9 cellular contexts compared by ENCODE assay signal in the genomic region with DNA sequence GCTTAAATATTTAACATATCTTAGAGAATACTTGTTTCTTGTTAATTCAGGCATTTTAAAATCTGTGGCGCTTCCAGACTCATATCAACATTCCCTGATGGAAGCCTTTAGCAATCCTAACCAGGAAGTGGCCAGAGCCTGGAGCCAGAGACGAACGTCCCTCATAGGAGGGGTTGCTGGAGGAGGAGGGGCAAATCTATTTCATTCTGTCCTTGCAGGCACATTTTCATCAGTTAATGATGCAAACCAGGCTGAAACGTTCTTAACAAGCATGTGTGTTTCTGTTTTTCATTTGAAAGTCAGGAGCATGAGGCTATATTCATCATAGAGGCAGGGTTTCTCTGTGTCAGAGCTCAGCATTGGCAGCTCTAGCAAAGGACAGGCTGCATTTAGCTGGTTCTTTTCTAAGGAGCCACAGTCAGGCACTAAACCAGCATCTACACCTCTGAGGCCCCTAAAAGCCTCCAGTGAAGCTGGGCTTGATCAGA. TPM values are rescaled to one million over a fixed set of nuclear protein-coding genes. Genes with fewer than 3 reads are reported as not detected.
DNase-seq lines count a peak whose midpoint lies in the region; ATAC-seq, FAIRE-seq and TF ChIP-seq lines count a peak whose summit lies in the region.
"Had no signal": no experiment of that assay in that cellular context is flagged by ENCODE, and none has a peak within 500 bp of the region (broad histone marks: within the 10 kb centered on the region; RNA-seq: fewer than 3 reads in every experiment).

No MANE protein-coding gene starts in this region.

- H4K8ac ChIP-seq in H1 (ENCODE audit: extremely low read depth, insufficient read depth, low read length): no peak overlapping the region

- H2BK120ac ChIP-seq in H1 (replicated peaks; ENCODE audit: low read depth, low read length): no peak overlapping the region

- H3K4me2 ChIP-seq in H1 (ENCODE audit: insufficient read depth in 1 of 2, low read depth in 2 of 2, low read length in 2 of 2): peak overlapping the region; percentile 17 to 49; a peak in 1 of 4 replicates

- peak overlapping the region; percentile 15; the same call in 1 of the 2 replicates for H2BK5ac ChIP-seq in H1 (ENCODE audit: low read depth, low read length)

- no peaks in the 10 kb centered on the region for H3K36me3 ChIP-seq in H1 (ENCODE audit: control insufficient read depth in 2 of 4, insufficient read depth in 4 of 4, low read length in 3 of 4)
- no peaks in the 10 kb centered on the region for H3K36me3 ChIP-seq in mesodermal cell (ENCODE audit: control insufficient read depth, insufficient read depth, low read length)

- no peak for FAIRE-seq in H1 (lab: Jason Lieb, UNC)

- 0 out of 2 replicates have a peak overlapping the region, but pooled peaks have one; percentile 56 for H2BK12ac ChIP-seq in H1 (ENCODE audit: low read depth, low read length)

- no peak overlapping the region for H2BK20ac ChIP-seq in H1 (ENCODE audit: low read length)

- no peak for TF ChIP-seq EP300 in H1 (IDR thresholded peaks at IDR 0.05; ENCODE audit: borderline replicate concordance in 1 of 2, low read depth in 2 of 2, low read length in 2 of 2)

- no peak overlapping the region for H3K56ac ChIP-seq in H1 (replicated peaks; ENCODE audit: insufficient read length, low read depth, low read length)

- POLR2A ChIA-PET in H1 (lab: Charles Lee; ENCODE audit: partially characterized antibody): interaction anchor here (1.6 kb wide), 1 partner anchor 11 kb away, joined by 5 read pairs; no protein-coding TSS in a partner anchor

- H3K23me2 ChIP-seq in H1 (ENCODE audit: low read depth, low read length): no peaks in the 10 kb centered on the region; the same call in 1 of the 2 replicates

- H3K14ac ChIP-seq in H1 (ENCODE audit: insufficient read length): no peak overlapping the region

- no peak overlapping the region for H3K27ac ChIP-seq in H1 (ENCODE audit: low read depth, low read length)
- H3K27ac ChIP-seq in mesodermal cell (ENCODE audit: low read depth, low read length, severe bottlenecking): peak overlapping the region; percentile 66
- H3K27ac ChIP-seq: C4-2B had no signal

- TF ChIP-seq RAD21 in H1 (IDR thresholded peaks at IDR 0.05 in 1 of 2, conservative IDR thresholded peaks at IDR 0.05 in 1 of 2; ENCODE audit: low read depth in 2 of 2, low read length in 2 of 2): no peak

- no peak overlapping the region for H3K4ac ChIP-seq in H1 (replicated peaks; ENCODE audit: insufficient read length, low read depth, low read length)

- H3K9ac ChIP-seq in H1 (replicated peaks in 1 of 4; ENCODE audit: extremely low read depth in 1 of 4, low read depth in 3 of 4, low read length in 3 of 4): 0 out of 7 replicates have a peak overlapping the region, but pooled peaks of 1 of the 4 experiments have one; percentile 40

- DNase-seq in NCI-H748 (lab: John Stamatoyannopoulos, UW; ENCODE audit: unreplicated experiment): peak; percentile 4
- no peak for DNase-seq in NCI-H748 treated with DMSO at 0.1 percent for 48 hours (lab: John Stamatoyannopoulos, UW)
- DNase-seq in H1 (ENCODE audit: low read depth in 1 of 2, low spot score in 2 of 2): no peak
- no peak for DNase-seq in NCI-H1048 (lab: John Stamatoyannopoulos, UW)
- no peak for DNase-seq in activated effector memory CD4-positive, alpha-beta T cell treated with Interleukin-2 at 50 U/mL for 16 hours
- DNase-seq in SW 1271 (lab: John Stamatoyannopoulos, UW): no peak

- H3K18ac ChIP-seq in H1 (ENCODE audit: extremely low read depth, low read length): no peak overlapping the region; the same call in 1 of the 2 replicates

- H3K4me1 ChIP-seq in H1 (replicated peaks in 1 of 4; ENCODE audit: control insufficient read depth in 3 of 4, insufficient read depth in 4 of 4, low read length in 3 of 4) (peaks cover 0 to 8% (median 3%) of the 10 kb centered on the region in 4 experiments; a peak in 3 of 7 replicates), mesodermal cell (ENCODE audit: control insufficient read depth, insufficient read depth, low read length, poor library complexity, severe bottlenecking) (peaks cover 12% of the 10 kb centered on the region)

- CTCF ChIA-PET in H1 (lab: Charles Lee; ENCODE audit: partially characterized antibody): interaction anchor here (0.6 to 2.0 kb wide), 6 partner anchors 11 to 153 kb away, joined by 3 to 8 read pairs (median 4); no protein-coding TSS in a partner anchor

- no peaks in the 10 kb centered on the region for H3K27me3 ChIP-seq in H1 (replicated peaks in 1 of 4; ENCODE audit: control insufficient read depth in 3 of 4, extremely low read depth in 1 of 4, insufficient read depth in 3 of 4, low read length in 3 of 4)

- no peak overlapping the region for H4K5ac ChIP-seq in H1 (ENCODE audit: insufficient read length, low read depth, low read length)

- no peaks in the 10 kb centered on the region for H3K9me3 ChIP-seq in H1 (ENCODE audit: insufficient read depth in 2 of 2, low read depth in 1 of 2, low read length in 1 of 2)
- no peaks in the 10 kb centered on the region for H3K9me3 ChIP-seq in mesodermal cell (ENCODE audit: control insufficient read depth, low read length)

- H4K20me1 ChIP-seq in H1 (replicated peaks in 1 of 2; ENCODE audit: control insufficient read depth in 1 of 2, insufficient read depth in 2 of 2, low read length in 2 of 2): no peaks in the 10 kb centered on the region

- peak overlapping the region; percentile 100 for H2AFZ ChIP-seq in H1 (ENCODE audit: low read length)

- WGBS in H1 (ENCODE audit: extremely low coverage in 1 of 2, insufficient coverage in 1 of 2, insufficient read length in 1 of 2, insufficient replicate concordance in 2 of 2, low coverage in 1 of 2, low lambda C conversion rate in 2 of 2, missing lambda C conversion rate in 1 of 2), 2 experiments: 35% methylated on average over 4 of the region's 4 CpGs; no CpG with 5 or more reads in 1 of the 2 experiments
- 5 to 6% methylated on average over 2 to 3 of the region's 4 CpGs for WGBS in mesodermal cell (ENCODE audit: insufficient coverage in 2 of 2), 2 experiments

- H3K79me1 ChIP-seq in H1 (ENCODE audit: low read depth, low read length): no peaks in the 10 kb centered on the region

- H3K23ac ChIP-seq in H1 (ENCODE audit: insufficient read length): no peak overlapping the region

- H2AK5ac ChIP-seq in H1 (ENCODE audit: low read depth, low read length): no peak overlapping the region

- no peak; a peak in 1 of 3 replicates for TF ChIP-seq POLR2A in H1 (IDR thresholded peaks at IDR 0.05; ENCODE audit: control extremely low read depth in 1 of 2, low read depth in 2 of 2, low read length in 2 of 2)

- H4K91ac ChIP-seq in H1 (replicated peaks; ENCODE audit: insufficient read length, low read length): peak overlapping the region; percentile 48

- ATAC-seq in GM18511 (IDR thresholded peaks at IDR 0.05; ENCODE audit: unreplicated experiment): no peak

- H3K4me3 ChIP-seq in H1 (ENCODE audit: extremely low read depth in 1 of 4, insufficient read depth in 2 of 4, low read depth in 3 of 4, low read length in 4 of 4) (no peak overlapping the region), mesodermal cell (ENCODE audit: extremely low read depth, insufficient read depth, low read length, poor library complexity, severe bottlenecking) (no peak overlapping the region)

- no peak overlapping the region for H2BK15ac ChIP-seq in H1 (ENCODE audit: low read length)

- no peak for TF ChIP-seq CTCF in H1 (IDR thresholded peaks at IDR 0.05; ENCODE audit: control extremely low read depth in 1 of 3, insufficient read depth in 1 of 3, low read depth in 1 of 3, low read length in 3 of 3)

- no peaks in the 10 kb centered on the region for H3K79me2 ChIP-seq in H1 (ENCODE audit: control insufficient read depth in 1 of 2, insufficient read depth in 2 of 2, low read length in 2 of 2)

TF ChIP-seq in H1, 55 proteins besides CTCF, POLR2A, EP300 and RAD21 (continues in another document):
- TF ChIP-seq KDM4A (IDR thresholded peaks at IDR 0.05; ENCODE audit: low read depth, low read length, severe bottlenecking) (no peak), RBBP5 (IDR thresholded peaks at IDR 0.05; ENCODE audit: borderline replicate concordance, low read depth, low read length) (no peak), CHD2 (IDR thresholded peaks at IDR 0.05; ENCODE audit: low read length) (no peak)

RNA-seq across cellular contexts. Expression of a gene that starts 17.8 kb away (rescaled TPM):
- total RNA-seq in H1 (2021; fragmentation: NEBNext Ultra II Directional; extraction: Animal tissue kit (Norgen Biotek cat#: 25700)): 0.35 and 0.40 TPM in 2 replicates
- 0.03 TPM in 1 of 2 replicates, not detected in the other for polyA plus RNA-seq in H1 (2011; rRNA removed)
- polyA plus RNA-seq in H1 (2011; cell fraction: cytosol; rRNA removed): 0.04 TPM
- 0.03 TPM for polyA plus RNA-seq in H1 (2011; cell fraction: nucleus; rRNA removed)
- 0.08 to 0.22 TPM (median 0.11 TPM) in 4 replicates for polyA plus RNA-seq in H1 (2012, experiment 1 of 2)
- not detected for polyA plus RNA-seq in H1 (2012, experiment 2 of 2)
- polyA plus RNA-seq in H1 (2013, experiment 1 of 2): 0.14 TPM
- polyA plus RNA-seq in H1 (2013, experiment 2 of 2): 0.11 TPM
- polyA minus RNA-seq in H1 (2011; rRNA and poly(A)+ RNA removed): not detected in 2 replicates
- polyA minus RNA-seq in H1 (2011; cell fraction: cytosol; rRNA and poly(A)+ RNA removed): not detected
- not detected for polyA minus RNA-seq in H1 (2011; cell fraction: nucleus; rRNA and poly(A)+ RNA removed)
- polyA plus RNA-seq in mesodermal cell (2013, experiment 1 of 2): 0.29 TPM
- polyA plus RNA-seq in mesodermal cell (2013, experiment 2 of 2): 0.20 TPM

RNA-seq across cellular contexts. Expression of a gene that starts 32.5 kb away (rescaled TPM):
- 32.4 and 35.6 TPM in 2 replicates for total RNA-seq in H1 (2021; fragmentation: NEBNext Ultra II Directional; extraction: Animal tissue kit (Norgen Biotek cat#: 25700))
- polyA plus RNA-seq in H1 (2011; rRNA removed): 10.6 and 18.1 TPM in 2 replicates
- 14.2 TPM for polyA plus RNA-seq in H1 (2011; cell fraction: cytosol; rRNA removed)
- polyA plus RNA-seq in H1 (2011; cell fraction: nucleus; rRNA removed): 12.3 TPM
- 21.8 to 34.8 TPM (median 23.1 TPM) in 4 replicates for polyA plus RNA-seq in H1 (2012, experiment 1 of 2)
- polyA plus RNA-seq in H1 (2012, experiment 2 of 2): 11.1 TPM
- 109 TPM for polyA plus RNA-seq in H1 (2013, experiment 1 of 2)
- 115 TPM for polyA plus RNA-seq in H1 (2013, experiment 2 of 2)
- polyA minus RNA-seq in H1 (2011; rRNA and poly(A)+ RNA removed): 22.2 and 51.0 TPM in 2 replicates
- 14.0 TPM for polyA minus RNA-seq in H1 (2011; cell fraction: cytosol; rRNA and poly(A)+ RNA removed)
- 12.8 TPM for polyA minus RNA-seq in H1 (2011; cell fraction: nucleus; rRNA and poly(A)+ RNA removed)
- polyA plus RNA-seq in mesodermal cell (2013, experiment 1 of 2): 41.4 TPM
- 43.6 TPM for polyA plus RNA-seq in mesodermal cell (2013, experiment 2 of 2)

RNA-seq across cellular contexts. Expression of a gene that starts 43.8 kb away (rescaled TPM):
- 0.57 and 0.84 TPM in 2 replicates for total RNA-seq in H1 (2021; fragmentation: NEBNext Ultra II Directional; extraction: Animal tissue kit (Norgen Biotek cat#: 25700))
- polyA plus RNA-seq in H1 (2011; rRNA removed): 0.05 and 0.12 TPM in 2 replicates
- 0.22 TPM for polyA plus RNA-seq in H1 (2011; cell fraction: cytosol; rRNA removed)
- polyA plus RNA-seq in H1 (2011; cell fraction: nucleus; rRNA removed): 0.04 TPM
- 0.35 to 0.46 TPM (median 0.40 TPM) in 4 replicates for polyA plus RNA-seq in H1 (2012, experiment 1 of 2)
- not detected for polyA plus RNA-seq in H1 (2012, experiment 2 of 2)
- 0.67 TPM for polyA plus RNA-seq in H1 (2013, experiment 1 of 2)
- 0.72 TPM for polyA plus RNA-seq in H1 (2013, experiment 2 of 2)
- 0.06 and 0.24 TPM in 2 replicates for polyA minus RNA-seq in H1 (2011; rRNA and poly(A)+ RNA removed)
- polyA minus RNA-seq in H1 (2011; cell fraction: cytosol; rRNA and poly(A)+ RNA removed): not detected
- polyA minus RNA-seq in H1 (2011; cell fraction: nucleus; rRNA and poly(A)+ RNA removed): not detected
- polyA plus RNA-seq in mesodermal cell (2013, experiment 1 of 2): 4.4 TPM
- polyA plus RNA-seq in mesodermal cell (2013, experiment 2 of 2): 3.7 TPM
